8 cellular contexts compared by ENCODE assay signal in genomic region chr9:15485836-15486678, GRCh38. TPM values are rescaled to one million over a fixed set of nuclear protein-coding genes. Genes with fewer than 3 reads are reported as not detected.
DNase-seq lines count a peak whose midpoint lies in the region; ATAC-seq and TF ChIP-seq lines count a peak whose summit lies in the region.

No MANE protein-coding gene starts in this region.

- ATAC-seq in gastrocnemius medialis = no peak

- H3K27me3 ChIP-seq in thyroid gland = no peaks in the 10 kb centered on the region
- H3K27me3 ChIP-seq in gastrocnemius medialis = no peaks in the 10 kb centered on the region

- H3K4me3 Mint-ChIP-seq in activated naive CD4-positive, alpha-beta T cell treated with anti-CD3 and anti-CD28 coated beads for 36 hours = no peak overlapping the region

- CTCF ChIA-PET in activated naive CD4-positive, alpha-beta T cell treated with anti-CD3 and anti-CD28 coated beads for 36 hours (lab: Charles Lee) = interaction anchor here (0.8 kb wide), 1 partner anchor 133 kb away, joined by 4 read pairs; no protein-coding TSS in a partner anchor

- no peak for DNase-seq in activated naive CD4-positive, alpha-beta T cell treated with anti-CD3 and anti-CD28 coated beads for 36 hours
- no peak for DNase-seq in activated naive CD4-positive, alpha-beta T cell treated with Interleukin-2 at 50 U/mL for 16 hours
- DNase-seq in SK-MEL-5 (ENCODE audit: low read depth, low spot score) = peak; percentile 39
- DNase-seq in fibroblast of gingiva (ENCODE audit: low read depth) = peak; percentile 9
- DNase-seq in thyroid gland = no peak
- DNase-seq in NCI-H1436 treated with DMSO at 0.1 percent for 48 hours (lab: John Stamatoyannopoulos, UW) = no peak
- DNase-seq in gastrocnemius medialis = no peak
- DNase-seq in DMS153 treated with DMSO at 0.1 percent for 48 hours (lab: John Stamatoyannopoulos, UW; ENCODE audit: unreplicated experiment) = no peak

- in situ Hi-C loops in SK-MEL-5 (cut with HindIII; ENCODE audit: low pct_unique_long_range_greater_than_20kb, low sequenced_read_pairs) (no loop called here), gastrocnemius medialis (cut with MboI; ENCODE audit: low sequenced_read_pairs in 4 of 4) (no loop called here)

- no peak for TF ChIP-seq POLR2A in thyroid gland (IDR thresholded peaks at IDR 0.05)
- no peak for TF ChIP-seq POLR2A in gastrocnemius medialis (IDR thresholded peaks at IDR 0.05)

- H3K4me1 ChIP-seq in thyroid gland = peaks cover 0 to 4% of the 10 kb centered on the region in 2 donors
- no peaks in the 10 kb centered on the region for H3K4me1 ChIP-seq in gastrocnemius medialis

- H3K4me3 ChIP-seq in thyroid gland (replicated peaks in 1 of 3) = no peak overlapping the region
- no peak overlapping the region for H3K4me3 ChIP-seq in gastrocnemius medialis

- peaks cover 47% of the 10 kb centered on the region for H3K4me1 Mint-ChIP-seq in activated naive CD4-positive, alpha-beta T cell treated with anti-CD3 and anti-CD28 coated beads for 36 hours (ENCODE audit: low read depth)

- peaks cover 23% of the 10 kb centered on the region for H3K36me3 Mint-ChIP-seq in activated naive CD4-positive, alpha-beta T cell treated with anti-CD3 and anti-CD28 coated beads for 36 hours (ENCODE audit: low read depth)

- H3K27me3 Mint-ChIP-seq in activated naive CD4-positive, alpha-beta T cell treated with anti-CD3 and anti-CD28 coated beads for 36 hours (ENCODE audit: low read depth) = no peaks in the 10 kb centered on the region

- WGBS in thyroid gland, 2 donors = 77 to 79% methylated on average over 2 of the region's 2 CpGs

- H3K9me3 Mint-ChIP-seq in activated naive CD4-positive, alpha-beta T cell treated with anti-CD3 and anti-CD28 coated beads for 36 hours = no peaks in the 10 kb centered on the region

- H3K36me3 ChIP-seq in thyroid gland (no peaks in the 10 kb centered on the region), gastrocnemius medialis (peaks cover 0 to 7% of the 10 kb centered on the region in 2 donors)

- H3K9me3 ChIP-seq in thyroid gland (no peaks in the 10 kb centered on the region), gastrocnemius medialis (no peaks in the 10 kb centered on the region)

- H3K27ac Mint-ChIP-seq in activated naive CD4-positive, alpha-beta T cell treated with anti-CD3 and anti-CD28 coated beads for 36 hours = peak overlapping the region; percentile 80

- intact Hi-C loops in activated naive CD4-positive, alpha-beta T cell treated with anti-CD3 and anti-CD28 coated beads for 36 hours (cut with micrococcal nuclease) = loop anchor here (1.0 to 5.0 kb wide), 6 partner anchors 25 to 208 kb away; no protein-coding TSS in a partner anchor
- intact Hi-C loops in thyroid gland (cut with DNase I) (no loop called here), gastrocnemius medialis (cut with DNase I; ENCODE audit: low total_unique reads) (no loop called here)

- TF ChIP-seq CTCF in thyroid gland (IDR thresholded peaks at IDR 0.05) (peak in 5 of 6 experiments; percentile 10 to 52 (median 40)), gastrocnemius medialis (IDR thresholded peaks at IDR 0.05 in 4 of 5, conservative IDR thresholded peaks at IDR 0.05 in 1 of 5) (peak in 1 of 5 experiments; percentile 40)

- H3K27ac ChIP-seq in thyroid gland = no peak overlapping the region
- H3K27ac ChIP-seq in gastrocnemius medialis = no peak overlapping the region

RNA-seq across cellular contexts. Expression of gene PSIP1, which starts 24.7 kb away (rescaled TPM):
- 100 to 1,000 TPM; 161 to 164 TPM for total RNA-seq in activated naive CD4-positive, alpha-beta T cell treated with anti-CD3 and anti-CD28 coated beads for 36 hours
- total RNA-seq in SK-MEL-5 (2014; rRNA removed; shearing (Covaris generic)) = 38.8 and 41.2 TPM in 2 replicates
- polyA plus RNA-seq in SK-MEL-5 (2015; cell fraction: cytosol; rRNA removed) = 45.0 and 52.8 TPM in 2 replicates
- polyA plus RNA-seq in SK-MEL-5 (2015; cell fraction: nucleus; rRNA removed) = 66.6 and 83.7 TPM in 2 replicates
- total RNA-seq in thyroid gland (100 to 1,000 TPM in 1 of 4 donors, 10 to 100 TPM in 3; 52.9 to 103 (median 62.7) TPM), gastrocnemius medialis (10 to 100 TPM; 11.7 to 21.3 (median 12.5) TPM)

Comparison
In these comparisons a context has a peak if more than half of its experiments do, and no peak if none do; other contexts are left out.
1. DNase-seq: peak in SK-MEL-5 (single experiment) and fibroblast of gingiva (single experiment); none in activated naive CD4-positive, alpha-beta T cell treated with anti-CD3 and anti-CD28 coated beads for 36 hours (single experiment), activated naive CD4-positive, alpha-beta T cell treated with Interleukin-2 at 50 U/mL for 16 hours (single experiment), thyroid gland (0 of 2), NCI-H1436 treated with DMSO at 0.1 percent for 48 hours (single experiment), gastrocnemius medialis (0 of 2) and DMS153 treated with DMSO at 0.1 percent for 48 hours (single experiment).